Comparison of ENCODE assay signal across 13 cellular contexts in genomic region chr9:95077766-95078382, GRCh38.
DNase-seq lines count a peak whose midpoint lies in the region; ATAC-seq and TF ChIP-seq lines count a peak whose summit lies in the region.
"Had no signal": no experiment of that assay in that cellular context is flagged by ENCODE, and none has a peak within 500 bp of the region (broad histone marks: within the 10 kb centered on the region; RNA-seq: fewer than 3 reads in every experiment).

No MANE protein-coding gene starts in this region.

- no peak overlapping the region for H2BK120ac ChIP-seq in mesendoderm (ENCODE audit: low read depth, low read length)

- H3K18ac ChIP-seq in mesendoderm (ENCODE audit: low read length): no peak overlapping the region

- H3K9ac ChIP-seq in mesendoderm (ENCODE audit: low read length): no peak overlapping the region
- H3K9ac ChIP-seq in skeletal muscle satellite cell (ENCODE audit: low read depth, low read length): peak overlapping the region; percentile 42

- H2BK5ac ChIP-seq in mesendoderm (ENCODE audit: low read length): no peak overlapping the region

- H3K9me3 ChIP-seq in skeletal muscle satellite cell (replicated peaks; ENCODE audit: low read length) (no peaks in the 10 kb centered on the region), HAP-1 (no peaks in the 10 kb centered on the region)

- H3K27ac ChIP-seq in dorsolateral prefrontal cortex: peak overlapping the region; percentile 80 to 100 (median 98)
- H3K27ac ChIP-seq in mesendoderm (ENCODE audit: low read depth, low read length): no peak overlapping the region

- no peak overlapping the region for H4K8ac ChIP-seq in mesendoderm (ENCODE audit: low read depth, low read length)

- no CpG with 5 or more reads among the region's 17 CpGs for WGBS in mesendoderm (ENCODE audit: extremely low coverage, insufficient coverage, low lambda C conversion rate)

- H3K36me3 ChIP-seq in mesendoderm (ENCODE audit: control insufficient read depth, insufficient read depth, low read length) (peaks cover 2% of the 10 kb centered on the region), skeletal muscle satellite cell (ENCODE audit: insufficient read depth, low read length) (peaks cover 92% of the 10 kb centered on the region), HAP-1 (replicated peaks) (peaks cover 7% of the 10 kb centered on the region)

- H2BK15ac ChIP-seq in mesendoderm (replicated peaks; ENCODE audit: low read depth): no peak overlapping the region

- in situ Hi-C loops in HAP-1 (cut with MboI; ENCODE audit: low sequenced_read_pairs) (no loop called here), KBM-7 (cut with MboI; ENCODE audit: low pct_unique_long_range_greater_than_20kb, low sequenced_read_pairs) (no loop called here)

- DNase-seq in Ammon's horn (ENCODE audit: low spot score) (peak; percentile 65), dorsolateral prefrontal cortex (peak in 2 of 10 donors; percentile 46 to 48), mesendoderm (peak; percentile 55), HAP-1 (ENCODE audit: low spot score in 2 of 2) (no peak), KBM-7 (no peak), amniotic stem cell (lab: John Stamatoyannopoulos, UW) (no peak)
- DNase-seq: activated CD4-positive, alpha-beta T cell treated with anti-CD3 and anti-CD28 coated beads for 1 hour; activated T-cell treated with anti-CD3 and anti-CD28 coated beads, Interleukin-2, amount 50 U/mL, for 4 hours; NCI-H226 had no signal

- no peak overlapping the region for H4K5ac ChIP-seq in mesendoderm (ENCODE audit: low read length)

- peak overlapping the region; percentile 25 for H3K56ac ChIP-seq in mesendoderm (ENCODE audit: low read length)

- no peak overlapping the region for H3K4me2 ChIP-seq in mesendoderm (ENCODE audit: low read length)
- H3K4me2 ChIP-seq in skeletal muscle satellite cell (ENCODE audit: low read length): peak overlapping the region; percentile 65

- no peaks in the 10 kb centered on the region for H3K27me3 ChIP-seq in dorsolateral prefrontal cortex
- H3K27me3 ChIP-seq in mesendoderm (ENCODE audit: insufficient read depth, low read length, poor library complexity): no peaks in the 10 kb centered on the region
- H3K27me3 ChIP-seq in skeletal muscle satellite cell (ENCODE audit: control insufficient read depth, insufficient read depth, low read length): no peaks in the 10 kb centered on the region
- no peaks in the 10 kb centered on the region for H3K27me3 ChIP-seq in HAP-1 (ENCODE audit: low read depth)

- H3K4ac ChIP-seq in mesendoderm (ENCODE audit: low read depth, low read length): peak overlapping the region; percentile 24

- no peak for ATAC-seq in HG03108 (IDR thresholded peaks at IDR 0.05; ENCODE audit: unreplicated experiment)
- ATAC-seq: activated T-cell treated with anti-CD3 and anti-CD28 coated beads, Interleukin-2, amount 50 U/mL, for 4 hours; HCT116; Panc1 had no signal

- H3K4me3 ChIP-seq in dorsolateral prefrontal cortex (peak overlapping the region in 40 of 59 donors; percentile 1 to 48 (median 24)), mesendoderm (ENCODE audit: low read length) (no peak overlapping the region), skeletal muscle satellite cell (ENCODE audit: low read length) (no peak overlapping the region), HAP-1 (no peak overlapping the region)

- H2AK5ac ChIP-seq in mesendoderm (ENCODE audit: low read length): no peak overlapping the region

- intact Hi-C loops in dorsolateral prefrontal cortex (cut with DNase I): no loop called here

- TF ChIP-seq CTCF in dorsolateral prefrontal cortex (IDR thresholded peaks at IDR 0.05 in 54 of 56, conservative IDR thresholded peaks at IDR 0.05 in 2 of 56; ENCODE audit: low read depth in 1 of 56, partially characterized antibody in 56 of 56): peak in 3 of 56 donors; percentile 4 to 15 (median 7)

- H3K79me2 ChIP-seq in mesendoderm (ENCODE audit: control insufficient read depth, insufficient read depth, low read length): peaks cover 4% of the 10 kb centered on the region

- H3K4me1 ChIP-seq in mesendoderm (ENCODE audit: control insufficient read depth, low read depth, low read length): peaks cover 15% of the 10 kb centered on the region
- H3K4me1 ChIP-seq in skeletal muscle satellite cell (ENCODE audit: control insufficient read depth, insufficient read depth, low read length): peaks cover 46% of the 10 kb centered on the region
- no peaks in the 10 kb centered on the region for H3K4me1 ChIP-seq in HAP-1

- no peak overlapping the region for H3K23ac ChIP-seq in mesendoderm (ENCODE audit: low read length)

- H3K79me1 ChIP-seq in mesendoderm (ENCODE audit: low read length): peaks cover 11% of the 10 kb centered on the region

Comparison
In these comparisons a context has a peak if more than half of its experiments do, and no peak if none do; other contexts are left out.
1. DNase-seq: peak in Ammon's horn (single experiment) and mesendoderm (single experiment); none in HAP-1 (0 of 2), KBM-7 (single experiment) and amniotic stem cell (single experiment).
2. H3K4me3 ChIP-seq: peak in dorsolateral prefrontal cortex (40 of 59); none in mesendoderm (single experiment), skeletal muscle satellite cell (single experiment) and HAP-1 (single experiment).